ENCODE assay signal across 9 cellular contexts in genomic region chr16:56728946-56729345, GRCh38. TPM values are rescaled to one million over a fixed set of nuclear protein-coding genes. Genes with fewer than 3 reads are reported as not detected.
DNase-seq lines count a peak whose midpoint lies in the region; ATAC-seq and TF ChIP-seq lines count a peak whose summit lies in the region.
"Not testable (repeated sequence)": the region's sequence is repeated elsewhere in the genome, so short reads cannot be mapped to it uniquely, and the experiment has no call there.
"Had no signal": no experiment of that assay in that cellular context is flagged by ENCODE, and none has a peak within 500 bp of the region (broad histone marks: within the 10 kb centered on the region; RNA-seq: fewer than 3 reads in every experiment).

No MANE protein-coding gene starts in this region.

- peak overlapping the region; percentile 81 for H3K9ac ChIP-seq in DND-41 (ENCODE audit: low read depth, low read length)
- peak overlapping the region; percentile 75 for H3K9ac ChIP-seq in Karpas-422 (ENCODE audit: low read length)
- peak overlapping the region; percentile 89 for H3K9ac ChIP-seq in SU-DHL-6 (ENCODE audit: low read length)

- not testable (repeated sequence) for H3K9me3 ChIP-seq in DND-41 (ENCODE audit: insufficient read depth, low read length, severe bottlenecking); Karpas-422 (ENCODE audit: low read length); SU-DHL-6 (ENCODE audit: insufficient read depth, low read length); osteoblast (ENCODE audit: low read depth, low read length); transverse colon

- TF ChIP-seq POLR2A in transverse colon (IDR thresholded peaks at IDR 0.05) = not testable (repeated sequence)

- 60 to 62% methylated on average over 2 to 5 of the region's 5 CpGs for WGBS in transverse colon (ENCODE audit: low coverage in 1 of 2), 2 donors

- ATAC-seq in DND-41 (ENCODE audit: insufficient read depth, low read depth) = not testable (repeated sequence)

- H3K9me2 ChIP-seq in Karpas-422 (replicated peaks; ENCODE audit: insufficient read depth, low read length); SU-DHL-6 (replicated peaks; ENCODE audit: insufficient read depth, low read length): not testable (repeated sequence)

- in situ Hi-C loops in transverse colon (cut with MboI; ENCODE audit: low pct_ligation_motif_present in 1 of 4, low pct_unique_long_range_greater_than_20kb in 1 of 4, low sequenced_read_pairs in 3 of 4) = not testable (repeated sequence)

- not testable (repeated sequence) for H3F3A ChIP-seq in SU-DHL-6 (ENCODE audit: insufficient read depth)

- H2AFZ ChIP-seq in DND-41 (ENCODE audit: low read depth, low read length) = peak overlapping the region; percentile 5; the same call in 1 of the 2 replicates
- H2AFZ ChIP-seq in Karpas-422 (ENCODE audit: low read length) = not testable (repeated sequence)
- H2AFZ ChIP-seq in SU-DHL-6 (ENCODE audit: low read depth, low read length, severe bottlenecking) = peak overlapping the region; percentile 47
- H2AFZ ChIP-seq in osteoblast (ENCODE audit: low read length) = peak overlapping the region; percentile 99

- peaks cover 57% of the 10 kb centered on the region for H3K79me2 ChIP-seq in DND-41 (ENCODE audit: insufficient read depth, low read length)
- peaks cover 40% of the 10 kb centered on the region for H3K79me2 ChIP-seq in Karpas-422 (ENCODE audit: low read length)
- peaks cover 39% of the 10 kb centered on the region for H3K79me2 ChIP-seq in SU-DHL-6 (ENCODE audit: insufficient read depth, low read length)
- H3K79me2 ChIP-seq in osteoblast (ENCODE audit: insufficient read depth, low read length) = peaks cover 43% of the 10 kb centered on the region

- intact Hi-C loops in transverse colon (cut with DNase I; ENCODE audit: low total_unique reads) = not testable (repeated sequence)

- not testable (repeated sequence) for H3K27me3 ChIP-seq in DND-41 (ENCODE audit: insufficient read depth, low read length, poor library complexity); Karpas-422 (ENCODE audit: low read length); SU-DHL-6 (ENCODE audit: low read length); osteoblast (ENCODE audit: insufficient read depth, low read length); transverse colon

- H3K36me3 ChIP-seq in DND-41 (ENCODE audit: insufficient read depth, low read length); Karpas-422 (ENCODE audit: insufficient read depth, low read length); SU-DHL-6 (ENCODE audit: low read length); osteoblast (ENCODE audit: insufficient read depth, low read length); transverse colon: not testable (repeated sequence)

- H4K20me1 ChIP-seq in DND-41 (ENCODE audit: insufficient read depth, low read length) = peaks cover 29% of the 10 kb centered on the region; the same call in 1 of the 2 replicates
- not testable (repeated sequence) for H4K20me1 ChIP-seq in Karpas-422 (ENCODE audit: insufficient read depth, low read depth, low read length); SU-DHL-6 (ENCODE audit: low read depth, low read length); osteoblast (ENCODE audit: insufficient read depth, low read length)

- H3K4me3 ChIP-seq in DND-41 (ENCODE audit: low read depth in 1 of 2, low read length in 2 of 2) (peak overlapping the region; percentile 90 to 100; a peak in 3 of 4 replicates), Karpas-422 (ENCODE audit: low read length) (peak overlapping the region; percentile 98), SU-DHL-6 (ENCODE audit: insufficient read depth, low read length, poor library complexity, severe bottlenecking) (peak overlapping the region; percentile 75), epithelial cell of esophagus (ENCODE audit: low read length) (peak overlapping the region; percentile 88), osteoblast (ENCODE audit: insufficient read depth, low read length) (peak overlapping the region; percentile 95), transverse colon (peak overlapping the region in 1 of 4 donors; percentile 87)

- not testable (repeated sequence) for TF ChIP-seq EP300 in transverse colon (IDR thresholded peaks at IDR 0.05; ENCODE audit: low read depth)

- TF ChIP-seq CTCF in DND-41 (IDR thresholded peaks at IDR 0.05; ENCODE audit: borderline replicate concordance, extremely low read depth, low read length, poor library complexity, severe bottlenecking); SU-DHL-6 (IDR thresholded peaks at IDR 0.05; ENCODE audit: insufficient read depth, low read length, poor library complexity, severe bottlenecking); epithelial cell of esophagus (IDR thresholded peaks at IDR 0.05; ENCODE audit: insufficient read depth, low read depth, low read length, missing control alignments); osteoblast (IDR thresholded peaks at IDR 0.05; ENCODE audit: extremely low read depth, low read depth, low read length); transverse colon (IDR thresholded peaks at IDR 0.05): not testable (repeated sequence)

- H3K4me2 ChIP-seq in DND-41 (ENCODE audit: insufficient read depth, low read length) (peak overlapping the region; percentile 99), Karpas-422 (ENCODE audit: low read depth, low read length, poor library complexity, severe bottlenecking) (peak overlapping the region; percentile 99), SU-DHL-6 (ENCODE audit: low read depth, low read length, poor library complexity, severe bottlenecking) (peak overlapping the region; percentile 94), osteoblast (ENCODE audit: insufficient read depth, low read length) (peak overlapping the region; percentile 89)

- H3K27ac ChIP-seq in DND-41 (ENCODE audit: low read length) = peak overlapping the region; percentile 98
- H3K27ac ChIP-seq in Karpas-422 (ENCODE audit: low read length); SU-DHL-6 (ENCODE audit: low read depth, low read length): not testable (repeated sequence)
- H3K27ac ChIP-seq in osteoblast (ENCODE audit: low read depth, low read length) = peak overlapping the region; percentile 96
- H3K27ac ChIP-seq in transverse colon = peak overlapping the region; percentile 83 to 91 (median 88)

- not testable (repeated sequence) for DNase-seq in DND-41; Karpas-422; epithelial cell of esophagus (ENCODE audit: low read depth); osteoblast (ENCODE audit: insufficient read length, low spot score, missing footprints); transverse colon
- DNase-seq in amniotic epithelial cell (ENCODE audit: low read depth) = peak; percentile 33
- DNase-seq in iris pigment epithelial cell (ENCODE audit: low read depth) = peak; percentile 26

- H3K4me1 ChIP-seq in DND-41 (ENCODE audit: insufficient read depth, low read length) (peaks cover 52% of the 10 kb centered on the region), Karpas-422 (ENCODE audit: low read length) (peaks cover 33% of the 10 kb centered on the region), osteoblast (ENCODE audit: insufficient read depth, low read length) (peaks cover 21% of the 10 kb centered on the region), transverse colon (peaks cover 0 to 23% (median 14%) of the 10 kb centered on the region in 4 donors)

RNA-seq across cellular contexts. Expression of gene NUP93, which starts 1.0 kb away (rescaled TPM):
- total RNA-seq in Karpas-422 (2014; rRNA removed; shearing (Covaris generic); ENCODE audit: low replicate concordance) = 112 and 116 TPM in 2 replicates
- 36.8 and 40.5 TPM in 2 replicates for total RNA-seq in osteoblast
- total RNA-seq in transverse colon = 10 to 100 TPM in 3 of 4 donors, 1 to 10 TPM in 1; 8.6 to 42.4 (median 20.6) TPM

RNA-seq across cellular contexts. Expression of gene MT1X, which starts 46.7 kb away (rescaled TPM):
- total RNA-seq in Karpas-422 (2014; rRNA removed; shearing (Covaris generic); ENCODE audit: low replicate concordance) = 238 and 374 TPM in 2 replicates
- total RNA-seq in osteoblast (81.4 and 86.0 TPM in 2 replicates), transverse colon (100 to 1,000 TPM in 3 of 4 donors, 10 to 100 TPM in 1; 40.4 to 784 (median 274) TPM)

RNA-seq across cellular contexts. Expression of gene MT1H, which starts 59.3 kb away (rescaled TPM):
- 4.6 TPM in 1 of 2 replicates, not detected in the other for total RNA-seq in Karpas-422 (2014; rRNA removed; shearing (Covaris generic); ENCODE audit: low replicate concordance)
- total RNA-seq in osteoblast (not detected in 2 replicates), transverse colon (100 to 1,000 TPM in 1 of 4 donors, 1 to 10 TPM in 2, not detected in 1; 3.0 to 526 (median 5.6) TPM)
- total RNA-seq: Right ventricle myocardium superior had no signal
